9 cellular contexts compared by ENCODE assay signal in genomic region chr13:99859178-99860177, GRCh38.
DNase-seq lines count a peak whose midpoint lies in the region; ATAC-seq and TF ChIP-seq lines count a peak whose summit lies in the region.
"Had no signal": no experiment of that assay in that cellular context is flagged by ENCODE, and none has a peak within 500 bp of the region (broad histone marks: within the 10 kb centered on the region; RNA-seq: fewer than 3 reads in every experiment).

No MANE protein-coding gene starts in this region.

- ATAC-seq in GM19455 (IDR thresholded peaks at IDR 0.05; ENCODE audit: unreplicated experiment) (peak; percentile 83), HG03103 (IDR thresholded peaks at IDR 0.05; ENCODE audit: low read depth, unreplicated experiment) (peak; percentile 84)

- peaks cover 69% of the 10 kb centered on the region for H3K27me3 Mint-ChIP-seq in activated T-helper 2 cell treated with anti-CD3 and anti-CD28 coated beads, Interferon-gamma antibody, Interleukin-2, Interleukin-4, amounts not matched to agents 10 μg/mL and 5 μg/mL and 100 μg/mL, durations not matched to agents 14 hours and 24 hours and 36 hours (ENCODE audit: low read depth)
- H3K27me3 Mint-ChIP-seq: activated B cell treated with CpG ODN at 0.5 μM for 24 hours had no signal

- H3K27ac Mint-ChIP-seq in activated T-helper 2 cell treated with anti-CD3 and anti-CD28 coated beads, Interferon-gamma antibody, Interleukin-2, Interleukin-4, amounts not matched to agents 10 μg/mL and 5 μg/mL and 100 μg/mL, durations not matched to agents 14 hours and 24 hours and 36 hours: peak overlapping the region; percentile 17
- H3K27ac Mint-ChIP-seq: activated B cell treated with CpG ODN at 0.5 μM for 24 hours had no signal

- intact Hi-C loops in activated T-helper 2 cell treated with anti-CD3 and anti-CD28 coated beads, Interferon-gamma antibody, Interleukin-2, Interleukin-4, amounts not matched to agents 10 μg/mL and 5 μg/mL and 100 μg/mL, durations not matched to agents 14 hours and 24 hours and 36 hours (cut with micrococcal nuclease): loop anchor here (1.0 kb wide), 1 partner anchor 203 kb away; no protein-coding TSS in a partner anchor

- TF ChIP-seq CTCF in RWPE1 (conservative IDR thresholded peaks at IDR 0.05; ENCODE audit: low read depth): no peak

- H3K4me1 Mint-ChIP-seq in activated T-helper 2 cell treated with anti-CD3 and anti-CD28 coated beads, Interferon-gamma antibody, Interleukin-2, Interleukin-4, amounts not matched to agents 10 μg/mL and 5 μg/mL and 100 μg/mL, durations not matched to agents 14 hours and 24 hours and 36 hours (ENCODE audit: low read depth): peaks cover 10% of the 10 kb centered on the region
- H3K4me1 Mint-ChIP-seq: activated B cell treated with CpG ODN at 0.5 μM for 24 hours had no signal

- CTCF ChIA-PET in RWPE1 (lab: Yijun Ruan, JAX): interaction anchor here (0.5 kb wide), 1 partner anchor 51 kb away, joined by 3 read pairs; no protein-coding TSS in a partner anchor

- no peak overlapping the region for H3K4me3 Mint-ChIP-seq in activated T-helper 2 cell treated with anti-CD3 and anti-CD28 coated beads, Interferon-gamma antibody, Interleukin-2, Interleukin-4, amounts not matched to agents 10 μg/mL and 5 μg/mL and 100 μg/mL, durations not matched to agents 14 hours and 24 hours and 36 hours (ENCODE audit: low read depth)
- H3K4me3 Mint-ChIP-seq: activated B cell treated with CpG ODN at 0.5 μM for 24 hours had no signal

- no peak for DNase-seq in activated T-helper 2 cell treated with anti-CD3 and anti-CD28 coated beads, Interferon-gamma antibody, Interleukin-2, Interleukin-4, amounts not matched to agents 10 μg/mL and 5 μg/mL and 100 μg/mL, durations not matched to agents 14 hours and 24 hours and 36 hours (ENCODE audit: low spot score)
- peak; percentile 22 for DNase-seq in stimulated activated CD8-positive, alpha-beta memory T cell treated with anti-CD3 and anti-CD28 coated beads, Interleukin-12 subunit alpha, Interleukin-12 subunit beta, amount 100 ng/mL, for 4 hours (ENCODE audit: low read depth)
- DNase-seq in NCI-H128 (lab: John Stamatoyannopoulos, UW; ENCODE audit: unreplicated experiment): no peak
- DNase-seq in RWPE1 (ENCODE audit: low spot score): no peak
- no peak for DNase-seq in retina
- no peak for DNase-seq in iPS-NIHi7 (ENCODE audit: extremely low spot score)
- DNase-seq: activated B cell treated with CpG ODN at 0.5 μM for 24 hours had no signal

- H3K36me3 Mint-ChIP-seq in activated T-helper 2 cell treated with anti-CD3 and anti-CD28 coated beads, Interferon-gamma antibody, Interleukin-2, Interleukin-4, amounts not matched to agents 10 μg/mL and 5 μg/mL and 100 μg/mL, durations not matched to agents 14 hours and 24 hours and 36 hours (ENCODE audit: low read depth): no peaks in the 10 kb centered on the region

- no peaks in the 10 kb centered on the region for H3K9me3 Mint-ChIP-seq in activated T-helper 2 cell treated with anti-CD3 and anti-CD28 coated beads, Interferon-gamma antibody, Interleukin-2, Interleukin-4, amounts not matched to agents 10 μg/mL and 5 μg/mL and 100 μg/mL, durations not matched to agents 14 hours and 24 hours and 36 hours
- H3K9me3 Mint-ChIP-seq: activated B cell treated with CpG ODN at 0.5 μM for 24 hours had no signal

- H3K27ac ChIP-seq in RWPE1: no peak overlapping the region

- POLR2A ChIA-PET in RWPE1 (lab: Yijun Ruan, JAX; ENCODE audit: low non-redundant PET): no interaction called here
